Comparison of ENCODE assay signal across 8 cellular contexts in the genomic region with DNA sequence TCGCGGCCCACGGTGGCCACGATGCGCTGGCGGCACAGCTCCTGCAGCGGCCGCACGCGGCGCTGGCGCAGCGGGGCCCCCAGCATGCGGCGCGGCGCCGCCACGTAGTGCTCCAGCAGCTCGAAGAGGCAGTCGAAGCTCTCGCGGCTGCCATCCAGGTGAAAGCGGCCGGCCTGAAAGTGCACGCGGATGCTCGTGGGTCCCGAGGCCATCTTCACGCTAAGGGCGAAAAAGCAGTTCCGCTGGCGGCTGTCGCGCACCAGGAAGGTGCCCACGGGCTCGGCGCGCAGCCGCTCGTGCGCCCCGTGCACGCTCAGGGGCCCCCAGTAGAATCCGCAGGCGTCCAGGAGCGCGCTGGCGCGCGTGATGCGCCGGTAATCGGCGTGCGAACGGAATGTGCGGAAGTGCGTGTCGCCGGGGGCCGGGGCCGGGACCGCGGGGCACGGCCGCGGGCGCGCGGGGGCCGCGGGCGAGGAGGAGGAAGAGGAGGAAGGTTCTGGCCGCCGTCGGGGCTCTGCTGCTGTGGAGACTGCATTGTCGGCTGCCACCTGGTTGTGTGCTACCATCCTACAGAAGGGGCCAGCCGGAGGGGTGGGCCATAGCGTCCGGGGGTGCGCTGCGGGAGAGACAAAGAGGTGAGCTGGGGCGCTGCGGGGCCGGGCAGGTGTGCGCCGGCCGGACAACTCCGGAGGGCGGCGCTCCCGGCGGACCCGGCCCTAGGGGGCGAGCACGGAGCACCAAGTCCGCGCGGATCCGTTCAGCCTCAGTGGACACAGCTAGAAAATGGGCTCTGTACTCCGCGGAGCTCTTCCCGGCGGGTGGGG. TPM values are rescaled to one million over a fixed set of nuclear protein-coding genes. Genes with fewer than 3 reads are reported as not detected.
A peak's percentile ranks its signal among the peaks of the same experiment; 100 is the strongest.
DNase-seq lines count a peak whose midpoint lies in the region; ATAC-seq and TF ChIP-seq lines count a peak whose summit lies in the region.

No MANE protein-coding gene starts in this region.

- H3K27me3 ChIP-seq in fibroblast of lung (ENCODE audit: control insufficient read depth, insufficient read depth, low read length) (no peaks in the 10 kb centered on the region), neuron (ENCODE audit: insufficient read depth, low read length) (no peaks in the 10 kb centered on the region)

- peak overlapping the region; percentile 92 for H3K4me2 ChIP-seq in fibroblast of lung (ENCODE audit: extremely low read depth, insufficient read depth, low read length)

- peak; percentile 65 for DNase-seq in D341Med (ENCODE audit: low spot score)
- peak; percentile 60 for DNase-seq in NCI-H2227 (lab: John Stamatoyannopoulos, UW; ENCODE audit: unreplicated experiment)
- peak; percentile 68 to 73 for DNase-seq in activated T-cell treated with anti-CD3 and anti-CD28 coated beads, Interleukin-2, amount 50 U/mL, for 48 hours
- DNase-seq in fibroblast of lung (ENCODE audit: low read depth in 2 of 2) = peak; percentile 40 to 69
- no peak for DNase-seq in pons (ENCODE audit: low spot score)

- H3K36me3 ChIP-seq in fibroblast of lung (ENCODE audit: control insufficient read depth, insufficient read depth, low read length) (peaks cover 21% of the 10 kb centered on the region), neuron (ENCODE audit: insufficient read depth, low read length) (no peaks in the 10 kb centered on the region)

- H3K4me3 ChIP-seq in fibroblast of lung (replicated peaks in 1 of 4; ENCODE audit: control extremely low read depth in 1 of 4, insufficient read depth in 1 of 4, low read depth in 3 of 4, low read length in 4 of 4) (peak overlapping the region; percentile 44 to 97 (median 71)), neuron (ENCODE audit: low read length) (peak overlapping the region; percentile 76)

- no peaks in the 10 kb centered on the region for H3K9me3 ChIP-seq in fibroblast of lung (ENCODE audit: control insufficient read depth, insufficient read depth, low read depth, low read length)
- H3K9me3 ChIP-seq in neuron (ENCODE audit: low read length) = no peaks in the 10 kb centered on the region

- peaks cover 24% of the 10 kb centered on the region for H3K4me1 ChIP-seq in fibroblast of lung (ENCODE audit: control insufficient read depth, extremely low read depth, insufficient read depth, low read length)
- peaks cover 14% of the 10 kb centered on the region for H3K4me1 ChIP-seq in neuron (ENCODE audit: insufficient read depth, low read length)

- peak; percentile 4 for ATAC-seq in GM21619 (IDR thresholded peaks at IDR 0.05; ENCODE audit: unreplicated experiment)
- ATAC-seq in GM21447 (IDR thresholded peaks at IDR 0.05; ENCODE audit: unreplicated experiment) = no peak

- H3K79me2 ChIP-seq in fibroblast of lung (ENCODE audit: control insufficient read depth, insufficient read depth, low read length) = peaks cover 32% of the 10 kb centered on the region

- H4K20me1 ChIP-seq in fibroblast of lung (ENCODE audit: control insufficient read depth, extremely low read depth, insufficient read depth, low read length) = no peaks in the 10 kb centered on the region

- peak overlapping the region; percentile 79 for H3K9ac ChIP-seq in fibroblast of lung (ENCODE audit: insufficient read depth, low read length)

- H3K27ac ChIP-seq in fibroblast of lung (ENCODE audit: insufficient read depth, low read length) = peak overlapping the region; percentile 79

- TF ChIP-seq CTCF in fibroblast of lung (conservative IDR thresholded peaks at IDR 0.05 in 1 of 2, IDR thresholded peaks at IDR 0.05 in 1 of 2; ENCODE audit: low read depth in 1 of 2, low read length in 2 of 2) = no peak

- H2AFZ ChIP-seq in fibroblast of lung (ENCODE audit: low read length) = no peak overlapping the region
- peak overlapping the region; percentile 76 for H2AFZ ChIP-seq in neuron (ENCODE audit: low read depth, low read length)

RNA-seq across cellular contexts. Expression of a gene that starts 0.9 kb away (rescaled TPM):
- total RNA-seq in fibroblast of lung = 13.6 and 21.1 TPM in 2 replicates
- 13.2 and 17.7 TPM in 2 replicates for polyA plus RNA-seq in fibroblast of lung
- polyA plus RNA-seq in fibroblast of lung (2012) = 34.6 and 38.0 TPM in 2 replicates
- polyA minus RNA-seq in fibroblast of lung (ENCODE audit: low replicate concordance) = 19.9 and 35.8 TPM in 2 replicates

RNA-seq across cellular contexts. Expression of a gene that starts 14.0 kb away (rescaled TPM):
- total RNA-seq in fibroblast of lung = not detected in 2 replicates
- not detected in 2 replicates for polyA plus RNA-seq in fibroblast of lung
- not detected in 2 replicates for polyA plus RNA-seq in fibroblast of lung (2012)
- polyA minus RNA-seq in fibroblast of lung (ENCODE audit: low replicate concordance) = not detected in 2 replicates

RNA-seq across cellular contexts. Expression of a gene that starts 18.3 kb away (rescaled TPM):
- not detected in 2 replicates for total RNA-seq in fibroblast of lung
- polyA plus RNA-seq in fibroblast of lung = not detected in 2 replicates
- not detected in 2 replicates for polyA plus RNA-seq in fibroblast of lung (2012)
- not detected in 2 replicates for polyA minus RNA-seq in fibroblast of lung (ENCODE audit: low replicate concordance)

RNA-seq across cellular contexts. Expression of a gene that starts 21.2 kb away (rescaled TPM):
- total RNA-seq in fibroblast of lung = not detected in 2 replicates
- not detected in 2 replicates for polyA plus RNA-seq in fibroblast of lung
- polyA plus RNA-seq in fibroblast of lung (2012) = not detected in 2 replicates
- not detected in 2 replicates for polyA minus RNA-seq in fibroblast of lung (ENCODE audit: low replicate concordance)

RNA-seq across cellular contexts. Expression of a gene that starts 26.0 kb away (rescaled TPM):
- total RNA-seq in fibroblast of lung = not detected in 2 replicates
- polyA plus RNA-seq in fibroblast of lung = not detected in 2 replicates
- not detected in 2 replicates for polyA plus RNA-seq in fibroblast of lung (2012)
- polyA minus RNA-seq in fibroblast of lung (ENCODE audit: low replicate concordance) = not detected in 2 replicates
